ENCODE assay signal across 9 cellular contexts in the genomic region with DNA sequence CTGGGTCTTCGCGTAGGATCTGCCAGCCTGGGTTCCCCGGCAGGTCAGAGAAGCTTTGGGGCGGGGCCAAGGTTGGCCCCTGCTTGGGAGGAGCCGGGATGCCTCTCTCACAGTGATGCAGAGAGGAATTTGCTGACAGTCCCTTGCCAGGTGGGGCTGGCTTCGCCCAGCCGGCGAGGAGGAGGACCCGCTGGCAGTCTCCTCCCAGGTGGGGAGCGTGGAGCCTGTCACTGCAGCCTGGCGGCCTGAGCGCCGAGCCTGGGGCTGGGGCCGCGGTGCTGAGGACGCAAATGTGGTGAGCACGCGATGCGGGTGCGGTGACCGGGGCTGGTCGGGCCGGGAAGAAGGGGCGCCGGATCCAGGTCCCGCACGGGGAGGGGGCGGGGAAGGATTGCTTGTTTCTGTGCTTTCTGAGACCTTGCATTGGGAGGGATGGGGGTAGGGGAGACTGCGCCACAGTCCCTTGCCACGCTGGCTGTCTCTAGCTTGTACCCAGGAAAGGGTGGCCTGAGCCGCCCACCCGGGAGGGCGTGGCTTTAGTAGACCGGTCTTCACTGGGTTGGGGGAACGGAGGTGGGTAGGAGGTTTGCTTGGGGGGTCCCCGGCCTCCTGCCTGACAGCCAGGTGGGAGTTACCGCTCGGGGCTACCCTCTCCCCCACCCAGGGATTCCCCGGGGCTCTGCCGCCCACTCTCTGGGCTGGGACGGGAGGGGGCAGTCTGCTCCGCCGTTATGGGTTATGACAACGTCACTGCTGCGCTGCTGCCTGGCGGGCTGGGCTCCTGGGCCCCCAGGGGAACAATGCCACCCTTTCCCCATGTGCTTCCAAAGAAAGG. TPM values are rescaled to one million over a fixed set of nuclear protein-coding genes. Genes with fewer than 3 reads are reported as not detected.
A peak's percentile ranks its signal among the peaks of the same experiment; 100 is the strongest.
DNase-seq lines count a peak whose midpoint lies in the region; ATAC-seq, FAIRE-seq and TF ChIP-seq lines count a peak whose summit lies in the region.
"Had no signal": no experiment of that assay in that cellular context is flagged by ENCODE, and none has a peak within 500 bp of the region (broad histone marks: within the 10 kb centered on the region; RNA-seq: fewer than 3 reads in every experiment).

A gene with protein sequence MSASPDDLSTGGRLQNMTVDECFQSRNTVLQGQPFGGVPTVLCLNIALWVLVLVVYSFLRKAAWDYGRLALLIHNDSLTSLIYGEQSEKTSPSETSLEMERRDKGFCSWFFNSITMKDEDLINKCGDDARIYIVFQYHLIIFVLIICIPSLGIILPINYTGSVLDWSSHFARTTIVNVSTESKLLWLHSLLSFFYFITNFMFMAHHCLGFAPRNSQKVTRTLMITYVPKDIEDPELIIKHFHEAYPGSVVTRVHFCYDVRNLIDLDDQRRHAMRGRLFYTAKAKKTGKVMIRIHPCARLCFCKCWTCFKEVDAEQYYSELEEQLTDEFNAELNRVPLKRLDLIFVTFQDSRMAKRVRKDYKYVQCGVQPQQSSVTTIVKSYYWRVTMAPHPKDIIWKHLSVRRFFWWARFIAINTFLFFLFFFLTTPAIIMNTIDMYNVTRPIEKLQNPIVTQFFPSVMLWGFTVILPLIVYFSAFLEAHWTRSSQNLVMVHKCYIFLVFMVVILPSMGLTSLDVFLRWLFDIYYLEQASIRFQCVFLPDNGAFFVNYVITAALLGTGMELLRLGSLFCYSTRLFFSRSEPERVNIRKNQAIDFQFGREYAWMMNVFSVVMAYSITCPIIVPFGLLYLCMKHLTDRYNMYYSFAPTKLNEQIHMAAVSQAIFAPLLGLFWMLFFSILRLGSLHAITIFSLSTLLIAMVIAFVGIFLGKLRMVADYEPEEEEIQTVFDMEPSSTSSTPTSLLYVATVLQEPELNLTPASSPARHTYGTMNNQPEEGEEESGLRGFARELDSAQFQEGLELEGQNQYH (plus strand): TSS at position 196 of the 835 bp plus-strand sequence. CDS start 37,016 bp downstream, outside the sequence.

- TF ChIP-seq POLR2A in A549 (IDR thresholded peaks at IDR 0.05; ENCODE audit: low read length), result no peak

- 3% methylated on average over 29 of the region's 46 CpGs for WGBS in A549 (ENCODE audit: missing lambda C conversion rate)
- 2% methylated on average over 46 of the region's 46 CpGs for WGBS in right cardiac atrium

- intact Hi-C loops in right cardiac atrium (cut with DNase I), result no loop called here

- peaks cover 11% of the 10 kb centered on the region for H3K4me1 Mint-ChIP-seq in activated naive CD4-positive, alpha-beta T cell treated with anti-CD3 and anti-CD28 coated beads, Interleukin-2, amount 10 ng/mL, durations not matched to agents 7 days and 5 days

- FAIRE-seq in A549 (lab: Jason Lieb, UNC), result no peak

- H3K4me3 ChIP-seq in A549 (peak within 1 kb of the TSS; percentile 66), right cardiac atrium (ENCODE audit: low read length) (peak within 1 kb of the TSS; percentile 2), skeletal muscle cell (ENCODE audit: low read depth, low read length) (peak within 1 kb of the TSS; percentile 42)

- CTCF ChIA-PET in A549 (lab: Yijun Ruan, JAX), result interaction anchor here (0.5 to 1.2 kb wide), 5 partner anchors 26 to 135 kb away, joined by 3 to 8 read pairs (median 3); no protein-coding TSS in a partner anchor
- CTCF ChIA-PET in activated naive CD4-positive, alpha-beta T cell treated with anti-CD3 and anti-CD28 coated beads, Interleukin-2, amount 10 ng/mL, durations not matched to agents 7 days and 5 days (lab: Charles Lee), result no interaction called here

- no peaks in the 10 kb centered on the region for H3K36me3 Mint-ChIP-seq in activated naive CD4-positive, alpha-beta T cell treated with anti-CD3 and anti-CD28 coated beads, Interleukin-2, amount 10 ng/mL, durations not matched to agents 7 days and 5 days

- no peaks in the 10 kb centered on the region for H3K9me3 ChIP-seq in A549
- no peaks in the 10 kb centered on the region for H3K9me3 ChIP-seq in right cardiac atrium (ENCODE audit: control insufficient read depth, low read length)

- no peak for TF ChIP-seq CTCF in A549 (IDR thresholded peaks at IDR 0.05)

- ATAC-seq in A549, result peak; percentile 95
- peak; percentile 67 for ATAC-seq in GM19467 (IDR thresholded peaks at IDR 0.05; ENCODE audit: unreplicated experiment)
- peak; percentile 27 to 54 for ATAC-seq in right cardiac atrium

- H3K27ac ChIP-seq in A549 (peak within 1 kb of the TSS; percentile 31 to 78), right cardiac atrium (ENCODE audit: low read length) (no peak within 1 kb of the TSS)

- no peak within 1 kb of the TSS for H3K27ac Mint-ChIP-seq in activated naive CD4-positive, alpha-beta T cell treated with anti-CD3 and anti-CD28 coated beads, Interleukin-2, amount 10 ng/mL, durations not matched to agents 7 days and 5 days

- DNase-seq in A549 (ENCODE audit: low read depth in 1 of 2, low spot score in 1 of 2) (peak; percentile 78 to 88), M059J (ENCODE audit: low read depth) (peak; percentile 57), SHP77 treated with DMSO at 0.1 percent for 48 hours (lab: John Stamatoyannopoulos, UW) (peak; percentile 95), right cardiac atrium (no peak), skeletal muscle cell (ENCODE audit: low read depth) (no peak), foreskin melanocyte (no peak)
- peak; percentile 64 for DNase-seq in activated naive CD4-positive, alpha-beta T cell treated with anti-CD3 and anti-CD28 coated beads, Interleukin-2, amount 10 ng/mL, durations not matched to agents 7 days and 5 days

- peak within 1 kb of the TSS; percentile 49 for H3K4me3 Mint-ChIP-seq in activated naive CD4-positive, alpha-beta T cell treated with anti-CD3 and anti-CD28 coated beads, Interleukin-2, amount 10 ng/mL, durations not matched to agents 7 days and 5 days

- H3K9me3 Mint-ChIP-seq in activated naive CD4-positive, alpha-beta T cell treated with anti-CD3 and anti-CD28 coated beads, Interleukin-2, amount 10 ng/mL, durations not matched to agents 7 days and 5 days, result no peaks in the 10 kb centered on the region

- H3K4me2 ChIP-seq in A549, result peak within 1 kb of the TSS; percentile 94

- H3K27me3 Mint-ChIP-seq in activated naive CD4-positive, alpha-beta T cell treated with anti-CD3 and anti-CD28 coated beads, Interleukin-2, amount 10 ng/mL, durations not matched to agents 7 days and 5 days, result peaks cover 59% of the 10 kb centered on the region

- H3K27me3 ChIP-seq in right cardiac atrium (ENCODE audit: control insufficient read depth, insufficient read depth), result no peaks in the 10 kb centered on the region

- POLR2A ChIA-PET in A549 (lab: Yijun Ruan, JAX), result no interaction called here

- no peak for TF ChIP-seq RAD21 in A549 (conservative IDR thresholded peaks at IDR 0.05 in 1 of 2, IDR thresholded peaks at IDR 0.05 in 1 of 2)

- H3K4me1 ChIP-seq in A549 (peaks cover 12% of the 10 kb centered on the region; the same call in 2 of the 3 replicates), right cardiac atrium (ENCODE audit: control insufficient read depth, insufficient read depth, low read length) (peaks cover 1% of the 10 kb centered on the region)

- TF ChIP-seq EP300 in A549 (IDR thresholded peaks at IDR 0.05), result no peak

TF ChIP-seq in A549, 52 proteins besides CTCF, POLR2A, EP300 and RAD21:
- TF ChIP-seq HEYL (CRISPR knock-in tag; IDR thresholded peaks at IDR 0.05), result no peak
- peak; percentile 50 for TF ChIP-seq MAFK (IDR thresholded peaks at IDR 0.05; ENCODE audit: partially characterized antibody)
- TF ChIP-seq, protein P1, sequence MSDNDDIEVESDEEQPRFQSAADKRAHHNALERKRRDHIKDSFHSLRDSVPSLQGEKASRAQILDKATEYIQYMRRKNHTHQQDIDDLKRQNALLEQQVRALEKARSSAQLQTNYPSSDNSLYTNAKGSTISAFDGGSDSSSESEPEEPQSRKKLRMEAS (IDR thresholded peaks at IDR 0.05), result peak; percentile 62

RNA-seq across cellular contexts. Expression of the gene that starts here (rescaled TPM):
- polyA plus RNA-seq in A549 (2011; rRNA removed) (0.57 and 0.86 TPM in 2 replicates), A549 (2017; fragmentation: RNase III; extraction: RNeasy Plus Mini Kit Qiagen cat#74134 plus additional on column Dnase treatment) (0.43 to 0.91 TPM (median 0.73 TPM) in 3 replicates), right cardiac atrium (0.11 TPM)
- 0.26 and 0.40 TPM in 2 replicates for polyA plus RNA-seq in A549 (2012; cell fraction: cytosol; rRNA removed)
- polyA plus RNA-seq in A549 (2012; cell fraction: nucleus; rRNA removed), result 0.72 and 0.82 TPM in 2 replicates
- polyA minus RNA-seq in A549 (2011; rRNA and poly(A)+ RNA removed), result 1.2 and 2.1 TPM in 2 replicates
- total RNA-seq in M059J (2014; rRNA removed; shearing (Covaris generic)), result 0.20 and 0.39 TPM in 2 replicates
- total RNA-seq in right cardiac atrium, result under 1 TPM in 3 of 4 donors, not detected in 1; 0.03 to 0.23 (median 0.14) TPM
- polyA plus RNA-seq: BJ had no signal

Comparison
In these comparisons a context has a peak if more than half of its experiments do, and no peak if none do; other contexts are left out.
1. Peak in DNase-seq in M059J; RNA of the gene not detected or under 1 TPM.
2. Peak in ATAC-seq and H3K4me3 ChIP-seq in right cardiac atrium; RNA of the gene not detected or under 1 TPM.
3. ATAC-seq: peak in every context shown above with its lines; median percentile 95 in A549; 67 in GM19467; 40 in right cardiac atrium.
4. DNase-seq: peak in A549 (2 of 2), SHP77 treated with DMSO at 0.1 percent for 48 hours (single experiment) and activated naive CD4-positive, alpha-beta T cell treated with anti-CD3 and anti-CD28 coated beads, Interleukin-2, amount 10 ng/mL, durations not matched to agents 7 days and 5 days (single experiment); none in right cardiac atrium (0 of 3), skeletal muscle cell (single experiment) and foreskin melanocyte (single experiment).
5. H3K4me3 ChIP-seq: peak in every context shown above with its lines; median percentile 66 in A549; 42 in skeletal muscle cell; 2 in right cardiac atrium.